17 cellular contexts compared by ENCODE assay signal in the genomic region with DNA sequence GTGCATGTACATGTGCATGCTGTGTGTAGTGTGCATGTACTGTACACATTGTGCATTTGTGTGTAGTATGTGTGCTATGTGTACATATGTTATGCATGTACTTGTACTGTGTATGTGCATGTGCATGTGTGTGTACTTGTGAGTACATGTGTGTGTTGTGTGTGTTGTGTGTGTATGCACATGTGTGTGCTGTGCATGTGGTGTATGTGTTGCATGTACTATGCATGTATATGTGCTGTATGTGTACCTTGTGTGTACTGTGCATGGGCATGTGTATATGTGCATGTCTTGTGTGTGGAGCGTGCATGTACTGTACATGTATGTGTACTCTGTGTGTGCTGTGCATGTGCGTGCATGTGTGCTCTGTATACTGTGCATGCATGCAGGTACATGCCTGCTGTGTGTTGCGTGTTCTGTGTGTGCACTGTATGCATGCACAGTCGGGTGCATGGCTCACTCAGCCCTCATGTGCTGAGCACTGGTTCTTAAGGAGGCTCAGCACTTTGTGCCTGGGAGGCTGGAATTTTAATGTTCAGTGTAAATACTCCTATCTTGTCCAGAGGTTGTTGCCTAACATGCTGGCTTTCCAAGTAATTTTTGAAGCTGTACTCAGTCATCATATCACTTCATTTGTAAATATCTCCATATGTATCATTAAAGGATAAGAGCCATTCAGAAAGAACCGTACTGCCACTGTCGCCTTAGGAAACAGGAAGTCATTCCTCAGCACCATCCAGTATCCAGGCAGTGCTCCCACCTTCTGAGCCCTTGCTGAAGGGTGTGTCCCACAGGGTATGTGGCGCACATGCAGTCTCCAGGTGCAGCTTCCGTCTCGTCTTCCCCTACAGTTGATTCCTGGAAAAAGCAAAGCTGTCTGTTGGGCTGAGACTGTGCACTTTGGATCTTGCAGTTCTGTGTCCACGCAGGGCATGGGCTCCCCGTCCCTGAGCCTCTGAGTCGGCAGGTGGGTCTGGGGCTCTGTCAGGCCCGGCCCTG. TPM values are rescaled to one million over a fixed set of nuclear protein-coding genes. Genes with fewer than 3 reads are reported as not detected.
DNase-seq lines count a peak whose midpoint lies in the region; ATAC-seq and TF ChIP-seq lines count a peak whose summit lies in the region.
"Had no signal": no experiment of that assay in that cellular context is flagged by ENCODE, and none has a peak within 500 bp of the region (broad histone marks: within the 10 kb centered on the region; RNA-seq: fewer than 3 reads in every experiment).

No MANE protein-coding gene starts in this region.

- no peaks in the 10 kb centered on the region for H3K27me3 Mint-ChIP-seq in CD4-positive, alpha-beta T cell
- H3K27me3 Mint-ChIP-seq in CD8-positive, alpha-beta memory T cell: no peaks in the 10 kb centered on the region
- no peaks in the 10 kb centered on the region for H3K27me3 Mint-ChIP-seq in T-helper 17 cell
- no peaks in the 10 kb centered on the region for H3K27me3 Mint-ChIP-seq in naive thymus-derived CD4-positive, alpha-beta T cell
- no peaks in the 10 kb centered on the region for H3K27me3 Mint-ChIP-seq in osteocyte (ENCODE audit: unreplicated experiment)

- POLR2A ChIA-PET in CD4-positive, alpha-beta T cell (lab: Charles Lee): interaction anchor here (0.8 kb wide), 1 partner anchor 11 kb away, joined by 3 read pairs; no protein-coding TSS in a partner anchor
- POLR2A ChIA-PET in CD8-positive, alpha-beta memory T cell (lab: Charles Lee): no interaction called here
- POLR2A ChIA-PET in naive thymus-derived CD4-positive, alpha-beta T cell (lab: Charles Lee): no interaction called here

- ATAC-seq in CD4-positive, alpha-beta T cell (ENCODE audit: poor library complexity): no peak
- ATAC-seq in T-helper 17 cell (no peak), GM21786 (IDR thresholded peaks at IDR 0.05; ENCODE audit: unreplicated experiment) (no peak)
- no peak for ATAC-seq in naive thymus-derived CD4-positive, alpha-beta T cell
- ATAC-seq: right cardiac atrium had no signal

- DNase-seq in CD4-positive, alpha-beta T cell: no peak
- DNase-seq in CD8-positive, alpha-beta memory T cell: no peak
- no peak for DNase-seq in T-helper 17 cell
- DNase-seq in naive thymus-derived CD4-positive, alpha-beta T cell: no peak
- no peak for DNase-seq in osteocyte (ENCODE audit: extremely low spot score, unreplicated experiment)
- no peak for DNase-seq in NCI-H345 (lab: John Stamatoyannopoulos, UW)
- DNase-seq: activated CD8-positive, alpha-beta memory T cell treated with anti-CD3 and anti-CD28 coated beads for 24 hours; cerebellar nuclear complex; MG63; NCI-H1694 treated with DMSO at 0.1 percent for 48 hours; NCI-H2227 treated with DMSO at 0.1 percent for 48 hours had no signal

- H3K4me3 Mint-ChIP-seq in CD4-positive, alpha-beta T cell: no peak overlapping the region
- H3K4me3 Mint-ChIP-seq in CD8-positive, alpha-beta memory T cell: peak overlapping the region in 6 of 7 donors; percentile 72 to 89 (median 78)
- H3K4me3 Mint-ChIP-seq in T-helper 17 cell (peak overlapping the region; percentile 81), osteocyte (ENCODE audit: unreplicated experiment) (no peak overlapping the region)
- H3K4me3 Mint-ChIP-seq in naive thymus-derived CD4-positive, alpha-beta T cell: peak overlapping the region in 9 of 10 donors; percentile 23 to 81 (median 72)

- CTCF ChIA-PET in CD4-positive, alpha-beta T cell (lab: Charles Lee): interaction anchor here (1.7 kb wide), 1 partner anchor 20 kb away, joined by 5 read pairs; no protein-coding TSS in a partner anchor
- CTCF ChIA-PET in CD8-positive, alpha-beta memory T cell (lab: Charles Lee): interaction anchor here (1.7 to 8.4 kb wide), 3 partner anchors 166 to 184 kb away, joined by 4 to 80 read pairs (median 5); no protein-coding TSS in a partner anchor
- CTCF ChIA-PET in naive thymus-derived CD4-positive, alpha-beta T cell (lab: Charles Lee): no interaction called here

- peak overlapping the region; percentile 90 for H3K27ac Mint-ChIP-seq in CD4-positive, alpha-beta T cell
- H3K27ac Mint-ChIP-seq in CD8-positive, alpha-beta memory T cell: peak overlapping the region in 6 of 8 donors; percentile 49 to 94 (median 84)
- H3K27ac Mint-ChIP-seq in T-helper 17 cell: no peak overlapping the region
- H3K27ac Mint-ChIP-seq in naive thymus-derived CD4-positive, alpha-beta T cell: peak overlapping the region in 7 of 9 donors; percentile 10 to 91 (median 65)
- H3K27ac Mint-ChIP-seq in osteocyte (ENCODE audit: unreplicated experiment): no peak overlapping the region

- H3K36me3 ChIP-seq in CD8-positive, alpha-beta memory T cell (ENCODE audit: insufficient read depth, low read length): no peaks in the 10 kb centered on the region
- H3K36me3 ChIP-seq in naive thymus-derived CD4-positive, alpha-beta T cell (ENCODE audit: control insufficient read depth in 2 of 3, insufficient read depth in 3 of 3, low read length in 3 of 3): peaks cover 0 to 27% (median 0%) of the 10 kb centered on the region in 3 experiments

- no peak overlapping the region for H3K4me3 ChIP-seq in CD8-positive, alpha-beta memory T cell (ENCODE audit: low read length)
- no peak overlapping the region for H3K4me3 ChIP-seq in naive thymus-derived CD4-positive, alpha-beta T cell (ENCODE audit: low read length)
- H3K4me3 ChIP-seq: MG63, vagina had no signal

- no peak for TF ChIP-seq CTCF in CD4-positive, alpha-beta T cell (IDR thresholded peaks at IDR 0.05)
- no peak for TF ChIP-seq CTCF in osteocyte (IDR thresholded peaks at IDR 0.05)

- H3K27me3 ChIP-seq in CD4-positive, alpha-beta T cell (ENCODE audit: control insufficient read depth, insufficient read depth, low read length): no peaks in the 10 kb centered on the region
- no peaks in the 10 kb centered on the region for H3K27me3 ChIP-seq in CD8-positive, alpha-beta memory T cell (ENCODE audit: insufficient read depth, low read length, poor library complexity, severe bottlenecking)
- H3K27me3 ChIP-seq in naive thymus-derived CD4-positive, alpha-beta T cell (ENCODE audit: control insufficient read depth in 2 of 2, insufficient read depth in 2 of 2, low read length in 2 of 2): no peaks in the 10 kb centered on the region
- H3K27me3 ChIP-seq: MG63, vagina had no signal

- no peaks in the 10 kb centered on the region for H3K9me3 ChIP-seq in CD4-positive, alpha-beta T cell (ENCODE audit: control insufficient read depth, low read length)
- no peaks in the 10 kb centered on the region for H3K9me3 ChIP-seq in CD8-positive, alpha-beta memory T cell (ENCODE audit: low read length)
- H3K9me3 ChIP-seq in T-helper 17 cell (ENCODE audit: control insufficient read depth, low read length, poor library complexity, severe bottlenecking): no peaks in the 10 kb centered on the region
- H3K9me3 ChIP-seq in naive thymus-derived CD4-positive, alpha-beta T cell (ENCODE audit: control insufficient read depth in 2 of 3, low read length in 3 of 3): no peaks in the 10 kb centered on the region
- H3K9me3 ChIP-seq: MG63, vagina had no signal

- intact Hi-C loops in CD4-positive, alpha-beta T cell (cut with DNase I, micrococcal nuclease): loop anchor here in 1 of 2 experiments (5.0 kb wide), 1 partner anchor 120 kb away; no protein-coding TSS in a partner anchor
- intact Hi-C loops in naive thymus-derived CD4-positive, alpha-beta T cell (cut with micrococcal nuclease): loop anchor here (2.0 to 10.0 kb wide), 3 partner anchors 33 to 203 kb away; partner anchors contain the start of genes JMJD4 (in 1 of the 2), SNAP47 (in 1 of the 2) and ZNF678 (in 1 of the 2)

- H3K9me3 Mint-ChIP-seq in CD4-positive, alpha-beta T cell: no peaks in the 10 kb centered on the region
- no peaks in the 10 kb centered on the region for H3K9me3 Mint-ChIP-seq in CD8-positive, alpha-beta memory T cell
- no peaks in the 10 kb centered on the region for H3K9me3 Mint-ChIP-seq in naive thymus-derived CD4-positive, alpha-beta T cell
- H3K9me3 Mint-ChIP-seq in osteocyte (ENCODE audit: unreplicated experiment): no peaks in the 10 kb centered on the region

- no peak overlapping the region for H3K27ac ChIP-seq in CD4-positive, alpha-beta T cell (ENCODE audit: low read depth, low read length)
- H3K27ac ChIP-seq in CD8-positive, alpha-beta memory T cell (ENCODE audit: low read depth, low read length): no peak overlapping the region
- H3K27ac ChIP-seq in naive thymus-derived CD4-positive, alpha-beta T cell (ENCODE audit: low read depth, low read length): no peak overlapping the region
- H3K27ac ChIP-seq: vagina had no signal

- H3K4me1 Mint-ChIP-seq in CD4-positive, alpha-beta T cell (ENCODE audit: low read depth): peaks cover 56% of the 10 kb centered on the region
- H3K4me1 Mint-ChIP-seq in CD8-positive, alpha-beta memory T cell: peaks cover 66 to 89% (median 72%) of the 10 kb centered on the region in 3 donors
- H3K4me1 Mint-ChIP-seq in T-helper 17 cell (peaks cover 41% of the 10 kb centered on the region), osteocyte (ENCODE audit: unreplicated experiment) (peaks cover 24% of the 10 kb centered on the region)
- H3K4me1 Mint-ChIP-seq in naive thymus-derived CD4-positive, alpha-beta T cell: peaks cover 30 to 60% (median 57%) of the 10 kb centered on the region in 7 donors

- H3K36me3 Mint-ChIP-seq in CD4-positive, alpha-beta T cell (ENCODE audit: low read depth): peaks cover 25% of the 10 kb centered on the region
- peaks cover 0 to 22% (median 5%) of the 10 kb centered on the region in 3 donors for H3K36me3 Mint-ChIP-seq in CD8-positive, alpha-beta memory T cell
- H3K36me3 Mint-ChIP-seq in T-helper 17 cell (ENCODE audit: low read depth) (peaks cover 6% of the 10 kb centered on the region), osteocyte (ENCODE audit: unreplicated experiment) (peaks cover 39% of the 10 kb centered on the region)
- peaks cover 6 to 46% (median 22%) of the 10 kb centered on the region in 5 donors for H3K36me3 Mint-ChIP-seq in naive thymus-derived CD4-positive, alpha-beta T cell

- H3K4me1 ChIP-seq in CD8-positive, alpha-beta memory T cell (ENCODE audit: insufficient read depth, low read length): peaks cover 60% of the 10 kb centered on the region
- peaks cover 42 to 55% of the 10 kb centered on the region in 2 donors for H3K4me1 ChIP-seq in naive thymus-derived CD4-positive, alpha-beta T cell (ENCODE audit: control insufficient read depth in 2 of 2, insufficient read depth in 2 of 2, low read length in 2 of 2)

RNA-seq across cellular contexts. Expression of gene SNAP47, which starts 32.5 kb away (rescaled TPM):
- total RNA-seq in CD4-positive, alpha-beta T cell: 10 to 100 TPM; 12.8 to 14.0 TPM
- total RNA-seq in CD8-positive, alpha-beta memory T cell: 10 to 100 TPM; 27.0 to 28.4 TPM
- polyA plus RNA-seq in CD8-positive, alpha-beta memory T cell: 47.4 TPM
- total RNA-seq in T-helper 17 cell (10 to 100 TPM; 20.4 to 23.6 TPM), osteocyte (28.6 and 29.6 TPM in 2 replicates)
- 10 to 100 TPM; 18.5 to 31.8 (median 27.8) TPM for total RNA-seq in naive thymus-derived CD4-positive, alpha-beta T cell
- polyA plus RNA-seq in naive thymus-derived CD4-positive, alpha-beta T cell: 10 to 100 TPM; 46.9 to 69.5 TPM

RNA-seq across cellular contexts. Expression of gene JMJD4, which starts 32.6 kb away (rescaled TPM):
- 10 to 100 TPM; 11.4 to 11.9 TPM for total RNA-seq in CD4-positive, alpha-beta T cell
- 10 to 100 TPM; 23.1 to 25.8 TPM for total RNA-seq in CD8-positive, alpha-beta memory T cell
- polyA plus RNA-seq in CD8-positive, alpha-beta memory T cell: 28.0 TPM
- total RNA-seq in T-helper 17 cell: 10 to 100 TPM in 1 of 2 donors, 1 to 10 TPM in 1; 6.8 to 11.2 TPM
- total RNA-seq in naive thymus-derived CD4-positive, alpha-beta T cell: 10 to 100 TPM; 12.1 to 36.8 (median 26.3) TPM
- 10 to 100 TPM; 32.3 to 35.1 TPM for polyA plus RNA-seq in naive thymus-derived CD4-positive, alpha-beta T cell
- 18.2 and 20.7 TPM in 2 replicates for total RNA-seq in osteocyte

RNA-seq across cellular contexts. Expression of gene PRSS38, which starts 47.8 kb away (rescaled TPM):
- total RNA-seq in CD4-positive, alpha-beta T cell: not detected
- not detected for total RNA-seq in CD8-positive, alpha-beta memory T cell
- not detected for polyA plus RNA-seq in CD8-positive, alpha-beta memory T cell
- total RNA-seq in T-helper 17 cell (not detected), osteocyte (not detected in 2 replicates)
- not detected for total RNA-seq in naive thymus-derived CD4-positive, alpha-beta T cell
- not detected for polyA plus RNA-seq in naive thymus-derived CD4-positive, alpha-beta T cell
- total RNA-seq: lower leg skin, omental fat pad, right cardiac atrium, subcutaneous adipose tissue, vagina had no signal
- polyA plus RNA-seq: right cardiac atrium had no signal

Comparison
In these comparisons a context has a peak if more than half of its experiments do, and no peak if none do; other contexts are left out.
1. H3K27ac Mint-ChIP-seq: peak in CD4-positive, alpha-beta T cell (single experiment), CD8-positive, alpha-beta memory T cell (6 of 8) and naive thymus-derived CD4-positive, alpha-beta T cell (7 of 9); none in T-helper 17 cell (single experiment) and osteocyte (single experiment).
2. H3K4me3 Mint-ChIP-seq: peak in CD8-positive, alpha-beta memory T cell (6 of 7), T-helper 17 cell (single experiment) and naive thymus-derived CD4-positive, alpha-beta T cell (9 of 10); none in CD4-positive, alpha-beta T cell (single experiment) and osteocyte (single experiment).